Comparison of ENCODE assay signal across 8 cellular contexts in the genomic region with DNA sequence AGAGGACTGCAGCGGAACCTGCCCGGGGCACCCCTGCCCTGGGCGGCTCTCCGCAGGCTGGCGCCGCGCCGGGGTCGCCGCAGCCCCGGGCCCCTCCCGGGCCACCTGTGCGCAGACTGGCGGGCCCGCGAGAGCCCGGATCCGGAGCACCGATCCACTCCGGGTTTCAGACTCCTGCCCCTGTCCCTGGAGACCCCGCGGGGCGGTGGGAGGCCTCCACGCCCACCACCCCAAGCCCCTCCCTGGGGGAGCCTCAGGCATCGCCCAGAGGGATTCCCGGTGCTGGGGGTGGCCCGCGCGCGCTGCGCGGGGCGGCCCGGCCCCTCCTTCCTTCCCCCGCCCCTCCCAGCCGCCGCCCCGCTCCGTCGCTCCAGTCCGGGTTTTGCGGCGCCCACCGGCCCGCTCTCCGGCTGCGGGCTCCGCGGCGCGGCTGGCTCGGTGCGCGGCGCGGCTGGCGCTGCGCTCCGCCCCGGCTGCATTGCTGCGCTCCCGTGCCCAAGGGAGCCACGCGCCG. TPM values are rescaled to one million over a fixed set of nuclear protein-coding genes. Genes with fewer than 3 reads are reported as not detected.
DNase-seq lines count a peak whose midpoint lies in the region; ATAC-seq and TF ChIP-seq lines count a peak whose summit lies in the region.

A gene (plus strand): TSS at position 476 of the 514 bp plus-strand sequence. CDS start 192 bp downstream, outside the sequence.

- H3K4me3 ChIP-seq in coronary artery = peak within 1 kb of the TSS; percentile 63
- H3K4me3 ChIP-seq in naive thymus-derived CD4-positive, alpha-beta T cell (ENCODE audit: low read length) = peak within 1 kb of the TSS; percentile 9
- peak within 1 kb of the TSS; percentile 31 to 49 for H3K4me3 ChIP-seq in testis

- H3K4me1 Mint-ChIP-seq in naive thymus-derived CD4-positive, alpha-beta T cell = peaks cover 7 to 17% (median 14%) of the 10 kb centered on the region in 7 donors

- intact Hi-C loops in naive thymus-derived CD4-positive, alpha-beta T cell (cut with micrococcal nuclease) = loop anchor here (5.0 kb wide), 1 partner anchor 153 kb away; no protein-coding TSS in a partner anchor
- intact Hi-C loops in testis (cut with DNase I; ENCODE audit: low total_unique reads) = no loop called here

- TF ChIP-seq POLR2A in testis (IDR thresholded peaks at IDR 0.05) = no peak

- H3K27ac ChIP-seq in coronary artery = no peak within 1 kb of the TSS
- H3K27ac ChIP-seq in naive thymus-derived CD4-positive, alpha-beta T cell (ENCODE audit: low read depth, low read length) = no peak within 1 kb of the TSS
- H3K27ac ChIP-seq in testis = no peak within 1 kb of the TSS

- H3K27me3 ChIP-seq in naive thymus-derived CD4-positive, alpha-beta T cell (ENCODE audit: control insufficient read depth in 2 of 2, insufficient read depth in 2 of 2, low read length in 2 of 2) = peaks cover 0 to 4% of the 10 kb centered on the region in 2 donors
- no peaks in the 10 kb centered on the region for H3K27me3 ChIP-seq in testis

- H3K4me1 ChIP-seq in naive thymus-derived CD4-positive, alpha-beta T cell (ENCODE audit: control insufficient read depth in 2 of 2, insufficient read depth in 2 of 2, low read length in 2 of 2) = peaks cover 0 to 6% of the 10 kb centered on the region in 2 donors
- peaks cover 9% of the 10 kb centered on the region for H3K4me1 ChIP-seq in testis

- no peaks in the 10 kb centered on the region for H3K36me3 ChIP-seq in naive thymus-derived CD4-positive, alpha-beta T cell (ENCODE audit: control insufficient read depth in 2 of 3, insufficient read depth in 3 of 3, low read length in 3 of 3)
- no peaks in the 10 kb centered on the region for H3K36me3 ChIP-seq in testis (ENCODE audit: low read depth, missing control alignments)

- POLR2A ChIA-PET in naive thymus-derived CD4-positive, alpha-beta T cell (lab: Charles Lee) = no interaction called here

- H3K36me3 Mint-ChIP-seq in naive thymus-derived CD4-positive, alpha-beta T cell = no peaks in the 10 kb centered on the region

- H3K4me3 Mint-ChIP-seq in naive thymus-derived CD4-positive, alpha-beta T cell = peak within 1 kb of the TSS; percentile 70 to 91 (median 84)

- ATAC-seq in naive thymus-derived CD4-positive, alpha-beta T cell = peak; percentile 69

- CTCF ChIA-PET in naive thymus-derived CD4-positive, alpha-beta T cell (lab: Charles Lee) = no interaction called here

- H3K27me3 Mint-ChIP-seq in naive thymus-derived CD4-positive, alpha-beta T cell = peaks cover 66 to 75% (median 72%) of the 10 kb centered on the region in 5 donors

- DNase-seq in Daoy (ENCODE audit: low read depth) (peak; percentile 84), NAMALWA (ENCODE audit: low spot score) (peak; percentile 50), coronary artery (ENCODE audit: low spot score) (no peak), testis (peak; percentile 39), CD1c-positive myeloid dendritic cell (ENCODE audit: extremely low spot score) (no peak), SHP77 treated with DMSO at 0.1 percent for 48 hours (lab: John Stamatoyannopoulos, UW) (no peak)
- peak; percentile 14 to 35 for DNase-seq in activated CD4-positive, alpha-beta T cell treated with anti-CD3 and anti-CD28 coated beads for 4 hours
- peak; percentile 17 to 79 (median 49) for DNase-seq in naive thymus-derived CD4-positive, alpha-beta T cell

- peak within 1 kb of the TSS in 1 of 9 donors; percentile 65 for H3K27ac Mint-ChIP-seq in naive thymus-derived CD4-positive, alpha-beta T cell

- TF ChIP-seq CTCF in coronary artery (IDR thresholded peaks at IDR 0.05) (no peak), testis (IDR thresholded peaks at IDR 0.05) (no peak)

- WGBS in testis, 2 donors = 2% methylated on average over 45 of the region's 65 CpGs; no CpG with 5 or more reads in 1 of the 2 donors

- peaks cover 0 to 4% (median 0%) of the 10 kb centered on the region in 11 donors for H3K9me3 Mint-ChIP-seq in naive thymus-derived CD4-positive, alpha-beta T cell

- H3K9me3 ChIP-seq in naive thymus-derived CD4-positive, alpha-beta T cell (ENCODE audit: control insufficient read depth in 2 of 3, low read length in 3 of 3) = no peaks in the 10 kb centered on the region
- H3K9me3 ChIP-seq in testis = no peaks in the 10 kb centered on the region

RNA-seq across cellular contexts. Expression of the gene that starts here (rescaled TPM):
- 0.06 TPM in 2 replicates for total RNA-seq in Daoy (2014; rRNA removed; shearing (Covaris generic))
- total RNA-seq in naive thymus-derived CD4-positive, alpha-beta T cell = not detected
- polyA plus RNA-seq in naive thymus-derived CD4-positive, alpha-beta T cell = not detected
- 1 to 10 TPM; 1.7 to 2.0 TPM for total RNA-seq in testis
- polyA plus RNA-seq in testis (ENCODE audit: insufficient read depth, low read depth, low replicate concordance) = 1.8 TPM

Comparison
In these comparisons a context has a peak if more than half of its experiments do, and no peak if none do; other contexts are left out.
1. Peak in DNase-seq in Daoy; RNA of the gene not detected or under 1 TPM.
2. Peak in DNase-seq, ATAC-seq and H3K4me3 ChIP-seq in naive thymus-derived CD4-positive, alpha-beta T cell; RNA of the gene not detected or under 1 TPM.
3. DNase-seq: peak in NAMALWA (single experiment), activated CD4-positive, alpha-beta T cell treated with anti-CD3 and anti-CD28 coated beads for 4 hours (2 of 2) and testis (single experiment); none in coronary artery (single experiment), CD1c-positive myeloid dendritic cell (single experiment) and SHP77 treated with DMSO at 0.1 percent for 48 hours (single experiment).
4. H3K4me3 ChIP-seq: peak in every context shown above with its lines; median percentile 63 in coronary artery; 40 in testis; 9 in naive thymus-derived CD4-positive, alpha-beta T cell.